In the genomic region with DNA sequence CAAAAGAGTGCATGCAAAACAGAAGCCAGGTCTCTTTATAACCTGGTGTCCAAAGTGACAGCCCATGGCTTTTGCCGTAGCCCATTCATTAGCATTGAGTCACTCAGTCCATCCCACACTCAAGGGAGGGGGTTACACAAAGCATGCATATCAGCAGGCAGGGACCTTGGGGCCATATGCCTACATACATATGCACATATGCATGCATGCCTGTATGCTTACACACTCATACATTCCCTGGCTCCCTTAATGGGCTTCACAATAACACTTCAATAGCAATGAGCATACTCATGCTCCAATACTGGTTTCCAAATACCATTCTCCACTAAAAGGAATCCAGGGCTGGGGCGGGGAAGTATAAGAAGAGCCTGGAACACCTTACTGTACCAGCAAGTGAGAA, we compare ENCODE assay signal across 1 cellular context.
TF ChIP-seq lines count a peak whose summit lies in the region.

No MANE protein-coding gene starts in this region.

TF ChIP-seq in GM23338, 12 proteins besides CTCF, POLR2A, EP300 and RAD21 (continued from another document):
- TF ChIP-seq, protein P1, sequence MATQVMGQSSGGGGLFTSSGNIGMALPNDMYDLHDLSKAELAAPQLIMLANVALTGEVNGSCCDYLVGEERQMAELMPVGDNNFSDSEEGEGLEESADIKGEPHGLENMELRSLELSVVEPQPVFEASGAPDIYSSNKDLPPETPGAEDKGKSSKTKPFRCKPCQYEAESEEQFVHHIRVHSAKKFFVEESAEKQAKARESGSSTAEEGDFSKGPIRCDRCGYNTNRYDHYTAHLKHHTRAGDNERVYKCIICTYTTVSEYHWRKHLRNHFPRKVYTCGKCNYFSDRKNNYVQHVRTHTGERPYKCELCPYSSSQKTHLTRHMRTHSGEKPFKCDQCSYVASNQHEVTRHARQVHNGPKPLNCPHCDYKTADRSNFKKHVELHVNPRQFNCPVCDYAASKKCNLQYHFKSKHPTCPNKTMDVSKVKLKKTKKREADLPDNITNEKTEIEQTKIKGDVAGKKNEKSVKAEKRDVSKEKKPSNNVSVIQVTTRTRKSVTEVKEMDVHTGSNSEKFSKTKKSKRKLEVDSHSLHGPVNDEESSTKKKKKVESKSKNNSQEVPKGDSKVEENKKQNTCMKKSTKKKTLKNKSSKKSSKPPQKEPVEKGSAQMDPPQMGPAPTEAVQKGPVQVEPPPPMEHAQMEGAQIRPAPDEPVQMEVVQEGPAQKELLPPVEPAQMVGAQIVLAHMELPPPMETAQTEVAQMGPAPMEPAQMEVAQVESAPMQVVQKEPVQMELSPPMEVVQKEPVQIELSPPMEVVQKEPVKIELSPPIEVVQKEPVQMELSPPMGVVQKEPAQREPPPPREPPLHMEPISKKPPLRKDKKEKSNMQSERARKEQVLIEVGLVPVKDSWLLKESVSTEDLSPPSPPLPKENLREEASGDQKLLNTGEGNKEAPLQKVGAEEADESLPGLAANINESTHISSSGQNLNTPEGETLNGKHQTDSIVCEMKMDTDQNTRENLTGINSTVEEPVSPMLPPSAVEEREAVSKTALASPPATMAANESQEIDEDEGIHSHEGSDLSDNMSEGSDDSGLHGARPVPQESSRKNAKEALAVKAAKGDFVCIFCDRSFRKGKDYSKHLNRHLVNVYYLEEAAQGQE (IDR thresholded peaks at IDR 0.05; ENCODE audit: unreplicated experiment) = no peak
